19 cellular contexts compared by ENCODE assay signal in genomic region chr6:25122622-25123237, GRCh38.
DNase-seq lines count a peak whose midpoint lies in the region; ATAC-seq, FAIRE-seq and TF ChIP-seq lines count a peak whose summit lies in the region.
"Had no signal": no experiment of that assay in that cellular context is flagged by ENCODE, and none has a peak within 500 bp of the region (broad histone marks: within the 10 kb centered on the region; RNA-seq: fewer than 3 reads in every experiment).

No MANE protein-coding gene starts in this region.

- no peak overlapping the region for H3K9ac ChIP-seq in kidney (ENCODE audit: low read length in 2 of 2)

- H3K36me3 ChIP-seq in kidney (ENCODE audit: control insufficient read depth in 1 of 2, insufficient read depth in 2 of 2, low read length in 2 of 2): no peaks in the 10 kb centered on the region
- H3K36me3 ChIP-seq in tibial artery: peaks cover 7 to 22% (median 11%) of the 10 kb centered on the region in 3 donors

- DNase-seq in activated T-cell treated with anti-CD3 and anti-CD28 coated beads, Interleukin-2, amount 50 U/mL, for 24 hours: no peak
- DNase-seq in activated T-cell treated with anti-CD3 and anti-CD28 coated beads, Interleukin-2, amount 50 U/mL, for 1 hour: no peak
- DNase-seq in NCI-H69 (lab: John Stamatoyannopoulos, UW): peak; percentile 94
- no peak for DNase-seq in kidney
- no peak for DNase-seq in tibial artery
- no peak for DNase-seq in GM19240 (ENCODE audit: insufficient read length, low spot score)
- DNase-seq: activated CD4-positive, alpha-beta T cell treated with anti-CD3 and anti-CD28 coated beads for 48 hours; activated T-cell treated with anti-CD3 and anti-CD28 coated beads, Interleukin-2, amount 50 U/mL, for 72 hours; glutamatergic neuron; kidney glomerular epithelial cell; MM.1S; naive B cell; stimulated activated CD4-positive, alpha-beta T cell treated with anti-CD3 and anti-CD28 coated beads, Interleukin-1b, Interleukin-23, amount 100 ng/mL, for 48 hours; stimulated activated CD8-positive, alpha-beta memory T cell treated with anti-CD3 and anti-CD28 coated beads, Interleukin-4, amount 100 ng/mL, for 48 hours had no signal

- peak overlapping the region; percentile 23 to 33 for H3K27ac ChIP-seq in kidney (ENCODE audit: low read depth in 2 of 2, low read length in 2 of 2)
- peak overlapping the region; percentile 37 to 45 for H3K27ac ChIP-seq in tibial artery

- ATAC-seq in HG03442 (IDR thresholded peaks at IDR 0.05; ENCODE audit: unreplicated experiment) (no peak), esophagus mucosa (no peak)
- ATAC-seq: activated T-cell treated with anti-CD3 and anti-CD28 coated beads, Interleukin-2, amount 50 U/mL, for 72 hours had no signal

- H3K36me3 Mint-ChIP-seq in activated T-cell treated with anti-CD3 and anti-CD28 coated beads, Interleukin-2, amount 50 U/mL, for 24 hours (ENCODE audit: low read depth): peaks cover 82% of the 10 kb centered on the region

- H3K27ac Mint-ChIP-seq in activated T-cell treated with anti-CD3 and anti-CD28 coated beads, Interleukin-2, amount 50 U/mL, for 24 hours: peak overlapping the region; percentile 18
- H3K27ac Mint-ChIP-seq: activated T-cell treated with anti-CD3 and anti-CD28 coated beads, Interleukin-2, amount 50 U/mL, for 72 hours had no signal

- no peaks in the 10 kb centered on the region for H3K27me3 ChIP-seq in tibial artery

- TF ChIP-seq CTCF in kidney (IDR thresholded peaks at IDR 0.05; ENCODE audit: borderline replicate concordance, extremely low read depth, insufficient read depth) (no peak), tibial artery (IDR thresholded peaks at IDR 0.05) (no peak)

- peaks cover 1% of the 10 kb centered on the region for H3K9me3 Mint-ChIP-seq in activated T-cell treated with anti-CD3 and anti-CD28 coated beads, Interleukin-2, amount 50 U/mL, for 24 hours
- H3K9me3 Mint-ChIP-seq: naive B cell had no signal

- intact Hi-C loops in kidney (cut with DNase I) (no loop called here), tibial artery (cut with DNase I; ENCODE audit: low total_unique reads) (no loop called here)

- H3K4me3 Mint-ChIP-seq in activated T-cell treated with anti-CD3 and anti-CD28 coated beads, Interleukin-2, amount 50 U/mL, for 24 hours: no peak overlapping the region
- H3K4me3 Mint-ChIP-seq: activated T-cell treated with anti-CD3 and anti-CD28 coated beads, Interleukin-2, amount 50 U/mL, for 72 hours; naive B cell had no signal

- peaks cover 43% of the 10 kb centered on the region for H3K4me1 Mint-ChIP-seq in activated T-cell treated with anti-CD3 and anti-CD28 coated beads, Interleukin-2, amount 50 U/mL, for 24 hours (ENCODE audit: low read depth)

- H3K9me3 ChIP-seq in kidney (ENCODE audit: control insufficient read depth in 1 of 2, low read length in 2 of 2) (no peaks in the 10 kb centered on the region), tibial artery (no peaks in the 10 kb centered on the region)

- no peak for FAIRE-seq in kidney (lab: Jason Lieb, UNC)
- FAIRE-seq: GM18507, GM19239, HTR-8/SVneo had no signal

- H3K4me3 ChIP-seq in kidney (ENCODE audit: low read length in 2 of 2) (no peak overlapping the region), tibial artery (no peak overlapping the region)

- H3K27me3 Mint-ChIP-seq in activated T-cell treated with anti-CD3 and anti-CD28 coated beads, Interleukin-2, amount 50 U/mL, for 24 hours: no peaks in the 10 kb centered on the region
- H3K27me3 Mint-ChIP-seq: naive B cell had no signal

- H3K4me1 ChIP-seq in kidney (ENCODE audit: control insufficient read depth in 1 of 2, insufficient read depth in 1 of 2, low read depth in 1 of 2, low read length in 2 of 2) (peaks cover 0 to 2% of the 10 kb centered on the region in 2 donors), tibial artery (peaks cover 0 to 37% (median 16%) of the 10 kb centered on the region in 4 donors)
